In genomic region chr2:47309472-47309951, GRCh38 we compare ENCODE assay signal across 1 cellular context.
TF ChIP-seq lines count a peak whose summit lies in the region.

No MANE protein-coding gene starts in this region.

TF ChIP-seq in HepG2, 621 proteins besides CTCF, POLR2A, EP300 and RAD21 (continued from another document):
- 0 out of 4 replicates have a peak, but pooled peaks of 1 of the 2 experiments have one; percentile 45 for TF ChIP-seq HMGXB4 (CRISPR knock-in tag; IDR thresholded peaks at IDR 0.05; ENCODE audit: borderline replicate concordance in 1 of 2, low read depth in 1 of 2)
- peak; percentile 21; the same call in 1 of the 2 replicates for TF ChIP-seq HNF1B (CRISPR knock-in tag; IDR thresholded peaks at IDR 0.05)
- TF ChIP-seq SIX4 (CRISPR knock-in tag; IDR thresholded peaks at IDR 0.05): no peak
- TF ChIP-seq ZSCAN21 (CRISPR knock-in tag; IDR thresholded peaks at IDR 0.05; ENCODE audit: borderline replicate concordance): 0 out of 2 replicates have a peak, but pooled peaks have one; percentile 50
- TF ChIP-seq ZNF549 (CRISPR knock-in tag; IDR thresholded peaks at IDR 0.05): 0 out of 2 replicates have a peak, but pooled peaks have one; percentile 27
- TF ChIP-seq ZNF800 (CRISPR knock-in tag; IDR thresholded peaks at IDR 0.05): 0 out of 2 replicates have a peak, but pooled peaks have one; percentile 34
- 0 out of 2 replicates have a peak, but pooled peaks have one; percentile 0 for TF ChIP-seq MED1 (CRISPR knock-in tag; IDR thresholded peaks at IDR 0.05)
- TF ChIP-seq TFE3 (CRISPR knock-in tag; IDR thresholded peaks at IDR 0.05): 0 out of 2 replicates have a peak, but pooled peaks have one; percentile 1
- peak; percentile 13; the same call in 1 of the 2 replicates for TF ChIP-seq ZNF761 (CRISPR knock-in tag; conservative IDR thresholded peaks at IDR 0.05)
- peak; percentile 23; the same call in 1 of the 2 replicates for TF ChIP-seq KLF6 (CRISPR knock-in tag; IDR thresholded peaks at IDR 0.05)
- no peak for TF ChIP-seq MBNL3 (CRISPR knock-in tag; conservative IDR thresholded peaks at IDR 0.05)
- TF ChIP-seq ZNF343 (CRISPR knock-in tag; IDR thresholded peaks at IDR 0.05): peak; percentile 18; the same call in 1 of the 2 replicates
- peak; percentile 69; the same call in 1 of the 2 replicates for TF ChIP-seq ZNF292 (CRISPR knock-in tag; IDR thresholded peaks at IDR 0.05; ENCODE audit: borderline replicate concordance, low read depth)
- no peak for TF ChIP-seq MNT (IDR thresholded peaks at IDR 0.05)
- TF ChIP-seq ARID4A (CRISPR knock-in tag; IDR thresholded peaks at IDR 0.05; ENCODE audit: borderline replicate concordance): 0 out of 2 replicates have a peak, but pooled peaks have one; percentile 31
- TF ChIP-seq ZNF777 (CRISPR knock-in tag; IDR thresholded peaks at IDR 0.05): peak; percentile 93
- 0 out of 2 replicates have a peak, but pooled peaks have one; percentile 5 for TF ChIP-seq NR2C2 (CRISPR knock-in tag; IDR thresholded peaks at IDR 0.05; ENCODE audit: borderline replicate concordance)
- TF ChIP-seq AKAP8 (CRISPR knock-in tag; IDR thresholded peaks at IDR 0.05): peak; percentile 30; the same call in 1 of the 2 replicates
- TF ChIP-seq ZBTB2 (CRISPR knock-in tag; IDR thresholded peaks at IDR 0.05; ENCODE audit: low read depth): no peak
- no peak for TF ChIP-seq KMT2B (CRISPR knock-in tag; IDR thresholded peaks at IDR 0.05)
- peak; percentile 7; the same call in 1 of the 2 replicates for TF ChIP-seq ZNF704 (CRISPR knock-in tag; IDR thresholded peaks at IDR 0.05; ENCODE audit: borderline replicate concordance)
- TF ChIP-seq ZNF580 (CRISPR knock-in tag; IDR thresholded peaks at IDR 0.05; ENCODE audit: borderline replicate concordance, low read depth): peak; percentile 45; the same call in 1 of the 2 replicates
- peak; percentile 91 for TF ChIP-seq ARNTL (CRISPR knock-in tag; IDR thresholded peaks at IDR 0.05)
- TF ChIP-seq RBM39 (IDR thresholded peaks at IDR 0.05; ENCODE audit: low read depth, low read length, poor library complexity, severe bottlenecking): peak; percentile 10
- no peak; the same call in 1 of the 2 replicates for TF ChIP-seq ZNF33B (CRISPR knock-in tag; IDR thresholded peaks at IDR 0.05)
TF ChIP-seq in HepG2: peak in this region for 43.
